Comparison of ENCODE assay signal across 29 cellular contexts in the genomic region with DNA sequence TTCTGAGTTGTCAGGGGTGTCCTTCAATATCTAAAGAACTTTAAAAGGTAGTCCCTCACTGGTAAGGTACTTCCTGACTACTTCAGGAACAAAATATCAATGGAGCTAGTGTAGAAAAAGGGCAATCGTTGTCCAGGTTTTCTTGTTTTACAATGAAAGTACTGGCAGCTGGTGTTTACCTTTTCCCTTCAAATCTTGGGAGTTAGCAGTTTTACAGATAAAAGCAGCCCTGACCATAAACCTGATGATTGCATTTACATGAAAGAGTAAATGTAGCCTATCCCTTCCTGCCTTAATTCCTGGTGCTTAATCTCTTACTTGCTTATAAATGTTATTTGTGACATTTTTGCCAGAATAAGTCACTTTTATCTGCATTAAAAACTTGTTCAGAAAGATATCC.
"Had no signal": no experiment of that assay in that cellular context is flagged by ENCODE, and none has a peak within 500 bp of the region (broad histone marks: within the 10 kb centered on the region; RNA-seq: fewer than 3 reads in every experiment).

No MANE protein-coding gene starts in this region.

- H3K4me2 ChIP-seq: smooth muscle cell had no signal

- DNase-seq: naive thymus-derived CD8-positive, alpha-beta T cell; nephron progenitor cell; nucleus accumbens; posterior cingulate gyrus; psoas muscle; right cardiac atrium; right lobe of liver; sigmoid colon; spleen; stimulated activated CD4-positive, alpha-beta T cell treated with anti-CD3 and anti-CD28 coated beads, Interleukin-12 subunit alpha, Interleukin-12 subunit beta, amount 100 ng/mL, for 4 hours; stimulated activated CD4-positive, alpha-beta T cell treated with anti-CD3 and anti-CD28 coated beads, Interleukin-1b, Interleukin-23, amount 100 ng/mL, for 48 hours; stimulated activated CD4-positive, alpha-beta T cell treated with anti-CD3 and anti-CD28 coated beads, Interleukin-4, amount 100 ng/mL, for 1 hour; stimulated activated CD4-positive, alpha-beta T cell treated with anti-CD3 and anti-CD28 coated beads, Interleukin-4, amount 100 ng/mL, for 4 hours; stimulated activated CD8-positive, alpha-beta memory T cell treated with anti-CD3 and anti-CD28 coated beads, Interleukin-4, amount 100 ng/mL, for 48 hours; stimulated activated naive CD4-positive, alpha-beta T cell; stimulated activated naive CD8-positive, alpha-beta T cell treated with anti-CD3 and anti-CD28 coated beads, Interleukin-15, amount 100 ng/mL, for 72 hours; stimulated activated naive CD8-positive, alpha-beta T cell treated with anti-CD3 and anti-CD28 coated beads, Interleukin-15, Interleukin-2, amounts not matched to agents 100 U/mL and 50 U/mL, for 24 hours; substantia nigra; testis; tibial artery; transverse colon; upper lobe of right lung; uterus had no signal

- H3K27me3 ChIP-seq: neutrophil, right lobe of liver, sigmoid colon, spleen, suprapubic skin, testis, tibial artery, transverse colon, upper lobe of right lung, uterus had no signal

- H3K36me3 ChIP-seq: neutrophil, right lobe of liver, sigmoid colon, spleen, suprapubic skin, tibial artery, transverse colon, upper lobe of right lung, uterus had no signal

- H3K79me2 ChIP-seq: parathyroid adenoma had no signal

- ATAC-seq: naive thymus-derived CD8-positive, alpha-beta T cell; natural killer cell treated with Interleukin-12 subunit alpha and Interleukin-12 subunit beta and Interleukin-15 and Interleukin-18, amount 100 ng/mL, for 72 hours; psoas muscle; right cardiac atrium; right lobe of liver; stimulated activated memory B cell treated with anti-CD40 and anti-IgM and Interleukin-4, amounts not matched to agents 10 μg/mL and 1 μg/mL and 100 μg/mL, for 72 hours; stimulated activated naive CD8-positive, alpha-beta T cell treated with anti-CD3 and anti-CD28 coated beads, Interleukin-15, amount 100 ng/mL, for 72 hours; stimulated activated naive CD8-positive, alpha-beta T cell treated with anti-CD3 and anti-CD28 coated beads, Interleukin-15, Interleukin-2, amounts not matched to agents 100 U/mL and 50 U/mL, for 24 hours; upper lobe of right lung had no signal

- H3K27ac ChIP-seq: neutrophil, parathyroid adenoma, psoas muscle, right lobe of liver, sigmoid colon, spleen, suprapubic skin, testis, tibial artery, upper lobe of right lung, uterus had no signal

- H3K4me1 ChIP-seq: parathyroid adenoma, right lobe of liver, sigmoid colon, spleen, suprapubic skin, testis, tibial artery, upper lobe of right lung, uterus had no signal

- H3K4me3 ChIP-seq: psoas muscle, right lobe of liver, sigmoid colon, smooth muscle cell, spleen, suprapubic skin, testis, tibial artery, transverse colon, upper lobe of right lung, uterus had no signal

- H3K9me3 ChIP-seq: neutrophil, psoas muscle, right lobe of liver, sigmoid colon, spleen, suprapubic skin, testis, tibial artery, transverse colon, upper lobe of right lung, uterus had no signal

- H2AFZ ChIP-seq: parathyroid adenoma had no signal

- H3K9ac ChIP-seq: parathyroid adenoma had no signal
